Comparison of ENCODE assay signal across 8 cellular contexts in genomic region chr9:6014668-6015270, GRCh38. TPM values are rescaled to one million over a fixed set of nuclear protein-coding genes. Genes with fewer than 3 reads are reported as not detected.
DNase-seq lines count a peak whose midpoint lies in the region; ATAC-seq and TF ChIP-seq lines count a peak whose summit lies in the region.

No MANE protein-coding gene starts in this region.

- no peak for TF ChIP-seq POLR2A in vagina (IDR thresholded peaks at IDR 0.05)

- DNase-seq in G401 (ENCODE audit: low spot score) = peak; percentile 5
- no peak for DNase-seq in OCI-LY7 (ENCODE audit: low spot score)
- DNase-seq in coronary artery (ENCODE audit: low spot score) = no peak
- DNase-seq in mesendoderm = peak; percentile 64
- no peak for DNase-seq in vagina (ENCODE audit: extremely low spot score in 2 of 2)

- no peak overlapping the region for H3K23ac ChIP-seq in mesendoderm (ENCODE audit: low read length)

- H3K4ac ChIP-seq in mesendoderm (ENCODE audit: low read depth, low read length) = no peak overlapping the region

- no peak overlapping the region for H3K18ac ChIP-seq in mesendoderm (ENCODE audit: low read length)

- H3K27ac ChIP-seq in OCI-LY7 (ENCODE audit: low read depth, low read length, poor library complexity, severe bottlenecking) (peak overlapping the region; percentile 38), coronary artery (peak overlapping the region; percentile 56 to 92), mesendoderm (ENCODE audit: low read depth, low read length) (peak overlapping the region; percentile 22), vagina (peak overlapping the region; percentile 70)

- no peaks in the 10 kb centered on the region for H3K9me3 ChIP-seq in OCI-LY7 (ENCODE audit: low read length)
- H3K9me3 ChIP-seq in vagina = no peaks in the 10 kb centered on the region

- 0 out of 2 replicates have a peak, but pooled peaks cover 5% of the 10 kb centered on the region for H4K20me1 ChIP-seq in OCI-LY7 (ENCODE audit: insufficient read depth, low read length)

- peak overlapping the region; percentile 97 for H3K56ac ChIP-seq in mesendoderm (ENCODE audit: low read length)

- H3K4me3 ChIP-seq in OCI-LY7 (ENCODE audit: low read depth, low read length, poor library complexity, severe bottlenecking) (peak overlapping the region; percentile 96), coronary artery (peak overlapping the region; percentile 96), mesendoderm (ENCODE audit: low read length) (peak overlapping the region; percentile 75), vagina (peak overlapping the region; percentile 71 to 79)

- peaks cover 10% of the 10 kb centered on the region for H3K79me1 ChIP-seq in mesendoderm (ENCODE audit: low read length)

- H3K9ac ChIP-seq in mesendoderm (ENCODE audit: low read length) = peak overlapping the region; percentile 68

- H2BK15ac ChIP-seq in mesendoderm (replicated peaks; ENCODE audit: low read depth) = no peak overlapping the region

- TF ChIP-seq CTCF in OCI-LY7 (conservative IDR thresholded peaks at IDR 0.05; ENCODE audit: low read length) = no peak
- TF ChIP-seq CTCF in coronary artery (IDR thresholded peaks at IDR 0.05) = no peak
- TF ChIP-seq CTCF in vagina (IDR thresholded peaks at IDR 0.05) = no peak

- CTCF ChIA-PET in OCI-LY7 (lab: Charles Lee; ENCODE audit: unreplicated experiment) = interaction anchor here (1.0 kb wide), 1 partner anchor 9 kb away, joined by 4 read pairs; no protein-coding TSS in a partner anchor

- peak overlapping the region; percentile 76 for H2AFZ ChIP-seq in OCI-LY7 (ENCODE audit: low read length)

- H3K79me2 ChIP-seq in OCI-LY7 (ENCODE audit: insufficient read depth, low read depth, low read length) = peaks cover 56% of the 10 kb centered on the region
- H3K79me2 ChIP-seq in mesendoderm (ENCODE audit: control insufficient read depth, insufficient read depth, low read length) = peaks cover 34% of the 10 kb centered on the region

- TSS peak; percentile 66 for BruUV-seq in OCI-LY7 (replicated peaks; lab: Mats Ljungman, UMichigan)

- ATAC-seq in HG03025 (IDR thresholded peaks at IDR 0.05; ENCODE audit: low FRiP score, unreplicated experiment) = no peak
- ATAC-seq in GM19467 (IDR thresholded peaks at IDR 0.05; ENCODE audit: unreplicated experiment) = no peak
- ATAC-seq in GM19463 (IDR thresholded peaks at IDR 0.05; ENCODE audit: unreplicated experiment) = no peak

- POLR2A ChIA-PET in OCI-LY7 (lab: Charles Lee) = interaction anchor here (0.8 to 2.9 kb wide), 6 partner anchors 9 to 28 kb away, joined by 5 to 8 read pairs (median 7); no protein-coding TSS in a partner anchor

- no peak overlapping the region for H2BK5ac ChIP-seq in mesendoderm (ENCODE audit: low read length)

- peak overlapping the region; percentile 91 for H3K4me2 ChIP-seq in OCI-LY7 (ENCODE audit: low read length)
- H3K4me2 ChIP-seq in mesendoderm (ENCODE audit: low read length) = peak overlapping the region; percentile 95

- H2BK120ac ChIP-seq in mesendoderm (ENCODE audit: low read depth, low read length) = no peak overlapping the region

- H3K27me3 ChIP-seq in mesendoderm (ENCODE audit: insufficient read depth, low read length, poor library complexity) (no peaks in the 10 kb centered on the region), vagina (no peaks in the 10 kb centered on the region)

- peak overlapping the region; percentile 82 for H4K5ac ChIP-seq in mesendoderm (ENCODE audit: low read length)

- H3K36me3 ChIP-seq in OCI-LY7 (ENCODE audit: insufficient read depth, low read length) (peaks cover 48% of the 10 kb centered on the region), mesendoderm (ENCODE audit: control insufficient read depth, insufficient read depth, low read length) (no peaks in the 10 kb centered on the region), vagina (peaks cover 0 to 3% of the 10 kb centered on the region in 2 donors)

- whole genome bisulfite sequencing in mesendoderm (ENCODE audit: extremely low coverage, insufficient coverage, low lambda C conversion rate) = no CpG with 5 or more reads among the region's 9 CpGs

- peaks cover 37% of the 10 kb centered on the region for H3K4me1 ChIP-seq in OCI-LY7 (ENCODE audit: insufficient read depth, low read length, poor library complexity, severe bottlenecking)
- peaks cover 8% of the 10 kb centered on the region for H3K4me1 ChIP-seq in mesendoderm (ENCODE audit: control insufficient read depth, low read depth, low read length)
- peaks cover 28% of the 10 kb centered on the region for H3K4me1 ChIP-seq in vagina

- H3K9me2 ChIP-seq in OCI-LY7 (ENCODE audit: insufficient read depth, low read length) = no peaks in the 10 kb centered on the region

- no peak overlapping the region for H4K8ac ChIP-seq in mesendoderm (ENCODE audit: low read depth, low read length)

- in situ Hi-C loops in G401 (cut with HindIII; ENCODE audit: low sequenced_read_pairs) = no loop called here

- H2AK5ac ChIP-seq in mesendoderm (ENCODE audit: low read length) = no peak overlapping the region

- intact Hi-C loops in OCI-LY7 (cut with micrococcal nuclease; ENCODE audit: unreplicated experiment) (loop anchor here (5.0 kb wide), 1 partner anchor 577 kb away; the partner anchor contains the start of gene PLGRKT), vagina (cut with DNase I) (no loop called here)

RNA-seq across cellular contexts. Expression of gene RANBP6, which starts 0.7 kb away (rescaled TPM):
- 4.4 and 12.6 TPM in 2 replicates for total RNA-seq in G401 (2014; rRNA removed; shearing (Covaris generic))
- 23.9 and 28.4 TPM in 2 replicates for total RNA-seq in OCI-LY7 (2014; rRNA removed; shearing (Covaris generic))
- 23.1 and 24.1 TPM in 2 replicates for total RNA-seq in OCI-LY7 (2022)
- polyA plus RNA-seq in mesendoderm (2013, experiment 1 of 2) = 12.7 TPM
- polyA plus RNA-seq in mesendoderm (2013, experiment 2 of 2) = 13.0 TPM
- total RNA-seq in vagina = 10.1 TPM

Comparison
In these comparisons a context has a peak if more than half of its experiments do, and no peak if none do; other contexts are left out.
1. DNase-seq: peak in G401 (single experiment) and mesendoderm (single experiment); none in OCI-LY7 (single experiment), coronary artery (single experiment) and vagina (0 of 2).
2. H3K27ac ChIP-seq: peak in every context shown above with its lines; median percentile 74 in coronary artery; 70 in vagina; 38 in OCI-LY7; 22 in mesendoderm.
3. Peak in every context shown above with its lines, with median percentiles within 50 percentile points of each other: H3K4me3 ChIP-seq.